In genomic region chr3:113534365-113534764, GRCh38 we compare ENCODE assay signal across 12 cellular contexts. TPM values are rescaled to one million over a fixed set of nuclear protein-coding genes. Genes with fewer than 3 reads are reported as not detected.
DNase-seq lines count a peak whose midpoint lies in the region; ATAC-seq, FAIRE-seq and TF ChIP-seq lines count a peak whose summit lies in the region.
"Had no signal": no experiment of that assay in that cellular context is flagged by ENCODE, and none has a peak within 500 bp of the region (broad histone marks: within the 10 kb centered on the region; RNA-seq: fewer than 3 reads in every experiment).

No MANE protein-coding gene starts in this region.

- no peak overlapping the region for H3K4me2 ChIP-seq in hepatocyte

- no peaks in the 10 kb centered on the region for H3K27me3 Mint-ChIP-seq in stimulated activated naive CD8-positive, alpha-beta T cell treated with anti-CD3 and anti-CD28 coated beads, Interleukin-15, Interleukin-2, amounts not matched to agents 100 ng/mL and 50 ng/mL, for 24 hours
- peaks cover 2% of the 10 kb centered on the region for H3K27me3 Mint-ChIP-seq in T-helper 2 cell treated with Interferon-gamma antibody and Interleukin-4, amounts not matched to agents 5 μg/mL and 100 μg/mL, for 36 hours (ENCODE audit: low read depth)

- ATAC-seq in stimulated activated naive CD8-positive, alpha-beta T cell treated with anti-CD3 and anti-CD28 coated beads, Interleukin-15, Interleukin-2, amounts not matched to agents 100 U/mL and 50 U/mL, for 24 hours, result no peak

- H3K9me3 ChIP-seq in endocrine pancreas (ENCODE audit: control insufficient read depth, low read length) (no peaks in the 10 kb centered on the region), hepatocyte (ENCODE audit: low read depth) (no peaks in the 10 kb centered on the region)
- H3K9me3 ChIP-seq: thoracic aorta had no signal

- FAIRE-seq in HTR-8/SVneo (lab: Jason Lieb, UNC), result no peak

- no peaks in the 10 kb centered on the region for H3K9me3 Mint-ChIP-seq in stimulated activated naive CD8-positive, alpha-beta T cell treated with anti-CD3 and anti-CD28 coated beads, Interleukin-15, Interleukin-2, amounts not matched to agents 100 ng/mL and 50 ng/mL, for 24 hours
- no peaks in the 10 kb centered on the region for H3K9me3 Mint-ChIP-seq in T-helper 2 cell treated with Interferon-gamma antibody and Interleukin-4, amounts not matched to agents 5 μg/mL and 100 μg/mL, for 36 hours

- peaks cover 64% of the 10 kb centered on the region for H3K4me1 Mint-ChIP-seq in stimulated activated naive CD8-positive, alpha-beta T cell treated with anti-CD3 and anti-CD28 coated beads, Interleukin-15, Interleukin-2, amounts not matched to agents 100 ng/mL and 50 ng/mL, for 24 hours (ENCODE audit: low read depth)
- H3K4me1 Mint-ChIP-seq in T-helper 2 cell treated with Interferon-gamma antibody and Interleukin-4, amounts not matched to agents 5 μg/mL and 100 μg/mL, for 36 hours (ENCODE audit: low read depth), result peaks cover 48% of the 10 kb centered on the region

- no peaks in the 10 kb centered on the region for H3K79me2 ChIP-seq in hepatocyte

- H2AFZ ChIP-seq in hepatocyte, result no peak overlapping the region

- no peaks in the 10 kb centered on the region for H4K20me1 ChIP-seq in hepatocyte (ENCODE audit: insufficient read depth, poor library complexity, severe bottlenecking)

- H3K27me3 ChIP-seq in endocrine pancreas (ENCODE audit: control insufficient read depth, insufficient read depth, low read length) (no peaks in the 10 kb centered on the region), hepatocyte (peaks cover 63% of the 10 kb centered on the region)

- no peaks in the 10 kb centered on the region for H3K4me1 ChIP-seq in endocrine pancreas (ENCODE audit: control insufficient read depth, insufficient read depth, low read length)
- H3K4me1 ChIP-seq in hepatocyte (ENCODE audit: insufficient read depth), result no peaks in the 10 kb centered on the region

- peak overlapping the region; percentile 95 for H3K4me3 Mint-ChIP-seq in stimulated activated naive CD8-positive, alpha-beta T cell treated with anti-CD3 and anti-CD28 coated beads, Interleukin-15, Interleukin-2, amounts not matched to agents 100 ng/mL and 50 ng/mL, for 24 hours
- H3K4me3 Mint-ChIP-seq in T-helper 2 cell treated with Interferon-gamma antibody and Interleukin-4, amounts not matched to agents 5 μg/mL and 100 μg/mL, for 36 hours, result peak overlapping the region; percentile 96

- no peak overlapping the region for H3K27ac ChIP-seq in hepatocyte
- H3K27ac ChIP-seq: thoracic aorta had no signal

- 87% methylated on average over 4 of the region's 4 CpGs for WGBS in hepatocyte (ENCODE audit: low lambda C conversion rate, missing lambda C conversion rate)

- H3K9me2 ChIP-seq in hepatocyte (replicated peaks; ENCODE audit: insufficient read depth), result no peaks in the 10 kb centered on the region

- no peak for DNase-seq in stimulated activated naive CD8-positive, alpha-beta T cell treated with anti-CD3 and anti-CD28 coated beads, Interleukin-15, Interleukin-2, amounts not matched to agents 100 U/mL and 50 U/mL, for 24 hours
- no peak for DNase-seq in T-helper 2 cell treated with Interferon-gamma antibody and Interleukin-4, amounts not matched to agents 5 μg/mL and 100 μg/mL, for 36 hours (ENCODE audit: low spot score)
- no peak for DNase-seq in head of caudate nucleus
- no peak for DNase-seq in hepatocyte (ENCODE audit: low spot score)
- no peak for DNase-seq in HTR-8/SVneo (ENCODE audit: insufficient read length, low spot score)
- DNase-seq in NCI-H2081 treated with DMSO at 0.1 percent for 48 hours (lab: John Stamatoyannopoulos, UW), result no peak
- DNase-seq: Calu3, NCI-H82 had no signal

- H3K36me3 ChIP-seq in endocrine pancreas (ENCODE audit: control insufficient read depth, insufficient read depth, low read length), result no peaks in the 10 kb centered on the region
- H3K36me3 ChIP-seq in hepatocyte (replicated peaks; ENCODE audit: insufficient read depth, low read depth), result no peaks in the 10 kb centered on the region
- H3K36me3 ChIP-seq: thoracic aorta had no signal

- H3K36me3 Mint-ChIP-seq in stimulated activated naive CD8-positive, alpha-beta T cell treated with anti-CD3 and anti-CD28 coated beads, Interleukin-15, Interleukin-2, amounts not matched to agents 100 ng/mL and 50 ng/mL, for 24 hours (ENCODE audit: low read depth), result peaks cover 12% of the 10 kb centered on the region
- H3K36me3 Mint-ChIP-seq in T-helper 2 cell treated with Interferon-gamma antibody and Interleukin-4, amounts not matched to agents 5 μg/mL and 100 μg/mL, for 36 hours (ENCODE audit: low read depth), result peaks cover 15% of the 10 kb centered on the region

- H3K9ac ChIP-seq in endocrine pancreas (ENCODE audit: control insufficient read depth, insufficient read depth, low read length), result no peak overlapping the region

- peak overlapping the region; percentile 71 for H3K4me3 ChIP-seq in endocrine pancreas (ENCODE audit: control insufficient read depth, insufficient read depth, low read length)
- H3K4me3 ChIP-seq in hepatocyte, result no peak overlapping the region

- H3K27ac Mint-ChIP-seq in stimulated activated naive CD8-positive, alpha-beta T cell treated with anti-CD3 and anti-CD28 coated beads, Interleukin-15, Interleukin-2, amounts not matched to agents 100 ng/mL and 50 ng/mL, for 24 hours, result no peak overlapping the region
- H3K27ac Mint-ChIP-seq in T-helper 2 cell treated with Interferon-gamma antibody and Interleukin-4, amounts not matched to agents 5 μg/mL and 100 μg/mL, for 36 hours, result peak overlapping the region; percentile 99

- TF ChIP-seq CTCF in hepatocyte (IDR thresholded peaks at IDR 0.05; ENCODE audit: poor library complexity), result no peak

- intact Hi-C loops in head of caudate nucleus (cut with DNase I), result no loop called here

RNA-seq across cellular contexts. Expression of gene SIDT1, which starts 2.0 kb away (rescaled TPM):
- 0.90 and 4.9 TPM in 2 replicates for total RNA-seq in hepatocyte
- 0.18 and 1.9 TPM in 2 replicates for polyA plus RNA-seq in hepatocyte
- total RNA-seq: endothelial cell of umbilical vein had no signal

RNA-seq across cellular contexts. Expression of gene SPICE1, which starts 19.4 kb away (rescaled TPM):
- 23.5 and 27.9 TPM in 2 replicates for total RNA-seq in hepatocyte
- polyA plus RNA-seq in hepatocyte, result 8.2 and 11.7 TPM in 2 replicates
